In genomic region chr18:35463050-35463449, GRCh38 we compare ENCODE assay signal across 14 cellular contexts. TPM values are rescaled to one million over a fixed set of nuclear protein-coding genes. Genes with fewer than 3 reads are reported as not detected.
A peak's percentile ranks its signal among the peaks of the same experiment; 100 is the strongest.
DNase-seq lines count a peak whose midpoint lies in the region; ATAC-seq, FAIRE-seq and TF ChIP-seq lines count a peak whose summit lies in the region.
"Had no signal": no experiment of that assay in that cellular context is flagged by ENCODE, and none has a peak within 500 bp of the region (broad histone marks: within the 10 kb centered on the region; RNA-seq: fewer than 3 reads in every experiment).

No MANE protein-coding gene starts in this region.

- H3K4me1 ChIP-seq in A549 (peaks cover 67% of the 10 kb centered on the region), IMR-90 (ENCODE audit: control insufficient read depth, insufficient read depth, low read length) (peaks cover 24% of the 10 kb centered on the region), astrocyte (ENCODE audit: insufficient read depth, low read length) (peaks cover 34% of the 10 kb centered on the region)
- H3K4me1 ChIP-seq: uterus had no signal

- H4K20me1 ChIP-seq in IMR-90 (ENCODE audit: insufficient read depth, low read length) (no peaks in the 10 kb centered on the region), astrocyte (ENCODE audit: insufficient read depth, low read length) (no peaks in the 10 kb centered on the region)

- no peaks in the 10 kb centered on the region for H3K79me1 ChIP-seq in IMR-90 (ENCODE audit: low read depth in 1 of 2, low read length in 2 of 2)

- no peak overlapping the region for H2AK9ac ChIP-seq in IMR-90 (replicated peaks; ENCODE audit: low read depth, low read length, poor library complexity)

- intact Hi-C loops in IMR-90 (cut with micrococcal nuclease): no loop called here

- no peak for TF ChIP-seq EP300 in A549 (IDR thresholded peaks at IDR 0.05)

- no peak overlapping the region for H3K18ac ChIP-seq in IMR-90 (ENCODE audit: low read depth, low read length)

- dilution Hi-C loops in IMR-90 (cut with HindIII; ENCODE audit: low sequenced_read_pairs, unreplicated experiment): no loop called here

- TF ChIP-seq CTCF in A549 (IDR thresholded peaks at IDR 0.05) (no peak), IMR-90 (conservative IDR thresholded peaks at IDR 0.05; ENCODE audit: low read depth, low read length) (no peak), astrocyte (IDR thresholded peaks at IDR 0.05; ENCODE audit: insufficient read depth, low read depth, low read length) (no peak)

- H3K14ac ChIP-seq in IMR-90 (replicated peaks; ENCODE audit: low read depth, low read length): no peak overlapping the region

- BruUV-seq in IMR-90 (replicated peaks; lab: Mats Ljungman, UMichigan): no TSS peak

- no peak for DNase-seq in A549 (ENCODE audit: low read depth in 1 of 2, low spot score in 1 of 2)
- no peak for DNase-seq in IMR-90
- peak; percentile 15 for DNase-seq in astrocyte (ENCODE audit: low read depth)
- peak; percentile 74 for DNase-seq in kidney tubule cell (ENCODE audit: low spot score)
- no peak for DNase-seq in activated CD4-positive, alpha-beta T cell treated with anti-CD3 and anti-CD28 coated beads for 4 hours
- DNase-seq in activated effector memory CD4-positive, alpha-beta T cell treated with Interleukin-2 at 50 U/mL for 16 hours: no peak
- DNase-seq: activated gamma-delta T cell, AML-193, left colon, NCI-H82 had no signal

- no peaks in the 10 kb centered on the region for H3K36me3 ChIP-seq in IMR-90 (ENCODE audit: control insufficient read depth, insufficient read depth, low read length)
- no peaks in the 10 kb centered on the region for H3K36me3 ChIP-seq in astrocyte (ENCODE audit: insufficient read depth, low read length)
- H3K36me3 ChIP-seq: uterus had no signal

- POLR2A ChIA-PET in A549 (lab: Yijun Ruan, JAX) (no interaction called here), IMR-90 (lab: Charles Lee; ENCODE audit: unreplicated experiment) (no interaction called here)

- no peaks in the 10 kb centered on the region for H3K27me3 Mint-ChIP-seq in astrocyte (ENCODE audit: low read depth, unreplicated experiment)

- WGBS in A549 (ENCODE audit: missing lambda C conversion rate): 80% methylated on average over 5 of the region's 5 CpGs
- no CpG with 5 or more reads among the region's 5 CpGs for WGBS in IMR-90 (ENCODE audit: extremely low coverage in 2 of 2, insufficient read length in 1 of 2), 2 experiments

- H3K27ac Mint-ChIP-seq in astrocyte (ENCODE audit: unreplicated experiment): no peak overlapping the region

- H3K4me3 ChIP-seq in A549 (no peak overlapping the region), IMR-90 (ENCODE audit: insufficient read depth, low read depth, low read length) (no peak overlapping the region), astrocyte (ENCODE audit: insufficient read depth, low read depth, low read length) (no peak overlapping the region)
- H3K4me3 ChIP-seq: SK-N-MC, uterus had no signal

- peaks cover 21% of the 10 kb centered on the region for H3K9me1 ChIP-seq in IMR-90 (ENCODE audit: insufficient read depth, low read length)

- H4K5ac ChIP-seq in IMR-90 (ENCODE audit: low read depth, low read length): no peak overlapping the region

- in situ Hi-C loops in IMR-90 (cut with MboI; ENCODE audit: low sequenced_read_pairs): no loop called here

- no peaks in the 10 kb centered on the region for H3K9me3 ChIP-seq in A549
- no peaks in the 10 kb centered on the region for H3K9me3 ChIP-seq in IMR-90 (ENCODE audit: control insufficient read depth, insufficient read depth, low read length)
- H3K9me3 ChIP-seq in astrocyte (ENCODE audit: insufficient read depth, low read depth, low read length): no peaks in the 10 kb centered on the region
- H3K9me3 ChIP-seq: uterus had no signal

- TF ChIP-seq POLR2A in A549 (IDR thresholded peaks at IDR 0.05; ENCODE audit: low read length): no peak
- TF ChIP-seq POLR2A in IMR-90 (IDR thresholded peaks at IDR 0.05; ENCODE audit: low read depth, low read length): no peak

- no peak overlapping the region for H3K23ac ChIP-seq in IMR-90 (ENCODE audit: low read depth, low read length)

- no peak overlapping the region for H2BK120ac ChIP-seq in IMR-90 (ENCODE audit: low read depth, low read length)

- no peak overlapping the region for H3K4me3 Mint-ChIP-seq in astrocyte (ENCODE audit: unreplicated experiment)

- H2BK15ac ChIP-seq in IMR-90 (ENCODE audit: low read depth, low read length): no peak overlapping the region

- H2BK5ac ChIP-seq in IMR-90 (ENCODE audit: low read depth, low read length, poor library complexity, severe bottlenecking): no peak overlapping the region

- H3K9me3 Mint-ChIP-seq in astrocyte (ENCODE audit: unreplicated experiment): no peaks in the 10 kb centered on the region

- H3K27ac ChIP-seq in A549: peak overlapping the region; percentile 29 to 73; a peak in 4 of 6 replicates
- H3K27ac ChIP-seq in IMR-90 (ENCODE audit: insufficient read depth, low read length): no peak overlapping the region
- H3K27ac ChIP-seq in astrocyte (ENCODE audit: low read depth, low read length): peak overlapping the region; percentile 31
- H3K27ac ChIP-seq: SK-N-MC had no signal

- H3K4me1 Mint-ChIP-seq in astrocyte (ENCODE audit: low read depth, unreplicated experiment): peaks cover 11% of the 10 kb centered on the region

- H3K4ac ChIP-seq in IMR-90 (ENCODE audit: low read depth, low read length): peak overlapping the region; percentile 16; the same call in 1 of the 2 replicates

- H4K91ac ChIP-seq in IMR-90 (ENCODE audit: insufficient read depth, low read depth, low read length): no peak overlapping the region

- H3K9ac ChIP-seq in IMR-90 (ENCODE audit: low read depth, low read length): no peak overlapping the region
- H3K9ac ChIP-seq in astrocyte (ENCODE audit: low read length): no peak overlapping the region

- H2AK5ac ChIP-seq in IMR-90 (ENCODE audit: low read depth, low read length): peak overlapping the region; percentile 22; the same call in 1 of the 2 replicates

- no peaks in the 10 kb centered on the region for H3K27me3 ChIP-seq in IMR-90 (ENCODE audit: control insufficient read depth, insufficient read depth, low read length)
- H3K27me3 ChIP-seq in astrocyte (ENCODE audit: insufficient read depth, low read length): no peaks in the 10 kb centered on the region
- H3K27me3 ChIP-seq: uterus had no signal

- H2AFZ ChIP-seq in IMR-90 (replicated peaks; ENCODE audit: low read length, poor library complexity): no peak overlapping the region
- H2AFZ ChIP-seq in astrocyte (ENCODE audit: low read depth, low read length): no peak overlapping the region

- H3K56ac ChIP-seq in IMR-90 (ENCODE audit: extremely low read depth, insufficient read depth, low read length): no peak overlapping the region

- no peak for ATAC-seq in A549
- no peak for ATAC-seq in IMR-90 (ENCODE audit: low read depth)
- no peak for ATAC-seq in HG03432 (IDR thresholded peaks at IDR 0.05; ENCODE audit: unreplicated experiment)
- no peak for ATAC-seq in HG03095 (IDR thresholded peaks at IDR 0.05; ENCODE audit: unreplicated experiment)
- ATAC-seq: left colon had no signal

- FAIRE-seq in A549 (lab: Jason Lieb, UNC): no peak
- no peak for FAIRE-seq in astrocyte (lab: Jason Lieb, UNC)

- TF ChIP-seq RAD21 in A549 (conservative IDR thresholded peaks at IDR 0.05 in 1 of 2, IDR thresholded peaks at IDR 0.05 in 1 of 2): no peak
- TF ChIP-seq RAD21 in IMR-90 (IDR thresholded peaks at IDR 0.05; ENCODE audit: low read length): no peak

- H2BK20ac ChIP-seq in IMR-90 (ENCODE audit: low read depth, low read length): no peak overlapping the region; the same call in 1 of the 2 replicates

- no peaks in the 10 kb centered on the region for H3K79me2 ChIP-seq in astrocyte (ENCODE audit: insufficient read depth, low read length)

- peak overlapping the region; percentile 36; the same call in 1 of the 3 replicates for H3K4me2 ChIP-seq in A549
- no peak overlapping the region for H3K4me2 ChIP-seq in IMR-90 (ENCODE audit: low read depth, low read length)
- no peak overlapping the region for H3K4me2 ChIP-seq in astrocyte (ENCODE audit: low read length)

- H3K36me3 Mint-ChIP-seq in astrocyte (ENCODE audit: low read depth, unreplicated experiment): no peaks in the 10 kb centered on the region

- CTCF ChIA-PET in A549 (lab: Yijun Ruan, JAX): no interaction called here
- CTCF ChIA-PET in IMR-90 (lab: Yijun Ruan, JAX): no interaction called here

- H4K8ac ChIP-seq in IMR-90 (ENCODE audit: low read depth in 2 of 2, low read length in 2 of 2): no peak overlapping the region

TF ChIP-seq in A549, 52 proteins besides CTCF, POLR2A, EP300 and RAD21:
- no peak for TF ChIP-seq TFCP2L1 (CRISPR knock-in tag; IDR thresholded peaks at IDR 0.05)
- TF ChIP-seq RNF2 (IDR thresholded peaks at IDR 0.05; ENCODE audit: borderline replicate concordance, low read depth): no peak
- no peak for TF ChIP-seq MAX (IDR thresholded peaks at IDR 0.05)
- no peak for TF ChIP-seq FOXS1 (CRISPR knock-in tag; IDR thresholded peaks at IDR 0.05)
TF ChIP-seq in A549: peak in this region for 0.

TF ChIP-seq in IMR-90, 13 proteins besides CTCF, POLR2A, EP300 and RAD21 (continues in another document):
- TF ChIP-seq USF2 (IDR thresholded peaks at IDR 0.05; ENCODE audit: low read depth, low read length) (no peak), NFE2L2 (IDR thresholded peaks at IDR 0.05; ENCODE audit: low read depth, low read length) (no peak), CHD1 (IDR thresholded peaks at IDR 0.05; ENCODE audit: low read depth, low read length) (no peak), CEBPB (IDR thresholded peaks at IDR 0.05; ENCODE audit: low read depth, low read length) (no peak), MAZ (IDR thresholded peaks at IDR 0.05; ENCODE audit: borderline replicate concordance, low read depth, low read length) (no peak), SMC3 (IDR thresholded peaks at IDR 0.05; ENCODE audit: low read depth, low read length) (no peak), MXI1 (IDR thresholded peaks at IDR 0.05; ENCODE audit: borderline replicate concordance, low read depth, low read length) (no peak)

RNA-seq across cellular contexts. Expression of gene INO80C, which starts 34.7 kb away (rescaled TPM):
- polyA plus RNA-seq in A549 (2011; rRNA removed): 22.1 and 22.4 TPM in 2 replicates
- polyA plus RNA-seq in A549 (2012; cell fraction: cytosol; rRNA removed): 24.2 TPM in 2 replicates
- polyA plus RNA-seq in A549 (2012; cell fraction: nucleus; rRNA removed): 18.3 and 31.9 TPM in 2 replicates
- polyA plus RNA-seq in A549 (2017; fragmentation: RNase III; extraction: RNeasy Plus Mini Kit Qiagen cat#74134 plus additional on column Dnase treatment): 30.8 to 34.4 TPM (median 33.3 TPM) in 3 replicates
- 13.1 TPM in 2 replicates for polyA minus RNA-seq in A549 (2011; rRNA and poly(A)+ RNA removed)
- 4.4 and 5.6 TPM in 2 replicates for total RNA-seq in IMR-90 (2012; rRNA removed)
- 16.2 and 17.1 TPM in 2 replicates for polyA plus RNA-seq in IMR-90 (2012; rRNA removed)
- 9.3 and 9.6 TPM in 2 replicates for polyA plus RNA-seq in IMR-90 (2012; cell fraction: cytosol; rRNA removed)
- polyA plus RNA-seq in IMR-90 (2012; cell fraction: nucleus; rRNA removed; ENCODE audit: low replicate concordance): 10.3 and 25.5 TPM in 2 replicates
- 21.1 and 24.6 TPM in 2 replicates for total RNA-seq in astrocyte

Comparison
In these comparisons a context has a peak if more than half of its experiments do, and no peak if none do; other contexts are left out.
1. DNase-seq: peak in astrocyte (single experiment) and kidney tubule cell (single experiment); none in A549 (0 of 2), IMR-90 (single experiment), activated CD4-positive, alpha-beta T cell treated with anti-CD3 and anti-CD28 coated beads for 4 hours (0 of 2) and activated effector memory CD4-positive, alpha-beta T cell treated with Interleukin-2 at 50 U/mL for 16 hours (single experiment).